Comparison of ENCODE assay signal across 9 cellular contexts in genomic region chr15:85404156-85404921, GRCh38. TPM values are rescaled to one million over a fixed set of nuclear protein-coding genes. Genes with fewer than 3 reads are reported as not detected.
DNase-seq lines count a peak whose midpoint lies in the region; ATAC-seq and TF ChIP-seq lines count a peak whose summit lies in the region.
"Had no signal": no experiment of that assay in that cellular context is flagged by ENCODE, and none has a peak within 500 bp of the region (broad histone marks: within the 10 kb centered on the region; RNA-seq: fewer than 3 reads in every experiment).

No MANE protein-coding gene starts in this region.

- intact Hi-C loops in heart right ventricle (cut with DNase I) (loop anchor here in 1 of 10 donors (5.0 kb wide), 1 partner anchor 682 kb away; no protein-coding TSS in a partner anchor), Right ventricle myocardium inferior (cut with DNase I) (loop anchor here (5.0 kb wide), 1 partner anchor 38 kb away; no protein-coding TSS in a partner anchor), upper lobe of right lung (cut with DNase I) (no loop called here)

- H3K4me1 ChIP-seq in heart right ventricle: peaks cover 17 to 98% (median 81%) of the 10 kb centered on the region in 9 donors
- H3K4me1 ChIP-seq in iPS-20b (ENCODE audit: insufficient read depth, low read length): peaks cover 24% of the 10 kb centered on the region
- peaks cover 78% of the 10 kb centered on the region for H3K4me1 ChIP-seq in upper lobe of right lung

- ATAC-seq in heart right ventricle (peak in 1 of 8 donors; percentile 9), Right ventricle myocardium inferior (no peak), T-helper 17 cell (no peak), upper lobe of right lung (no peak), HG03469 (IDR thresholded peaks at IDR 0.05; ENCODE audit: unreplicated experiment) (no peak)

- no peaks in the 10 kb centered on the region for H3K36me3 ChIP-seq in heart right ventricle
- no peaks in the 10 kb centered on the region for H3K36me3 ChIP-seq in iPS-20b (ENCODE audit: insufficient read depth, low read depth, low read length)
- no peaks in the 10 kb centered on the region for H3K36me3 ChIP-seq in upper lobe of right lung

- 44 to 51% methylated on average over 4 of the region's 4 CpGs for WGBS in heart right ventricle, 2 donors

- TF ChIP-seq CTCF in heart right ventricle (IDR thresholded peaks at IDR 0.05) (no peak), upper lobe of right lung (IDR thresholded peaks at IDR 0.05) (no peak)

- H3K27ac Mint-ChIP-seq in T-helper 17 cell: peak overlapping the region; percentile 91

- H3K9ac ChIP-seq in iPS-20b (ENCODE audit: low read depth, low read length): peak overlapping the region; percentile 10; the same call in 1 of the 2 replicates

- H3K27ac ChIP-seq in heart right ventricle (peak overlapping the region in 8 of 10 donors; percentile 14 to 67 (median 40)), iPS-20b (ENCODE audit: low read length) (no peak overlapping the region), upper lobe of right lung (peak overlapping the region; percentile 48)

- H3K36me3 Mint-ChIP-seq in T-helper 17 cell (ENCODE audit: low read depth): no peaks in the 10 kb centered on the region

- H3K27me3 Mint-ChIP-seq in T-helper 17 cell: no peaks in the 10 kb centered on the region

- DNase-seq in heart right ventricle (no peak), Right ventricle myocardium inferior (ENCODE audit: missing footprints) (no peak), T-helper 17 cell (no peak), upper lobe of right lung (no peak)
- DNase-seq in activated CD4-positive, alpha-beta T cell treated with anti-CD3 and anti-CD28 coated beads, Interleukin-2, amount 50 U/mL, for 48 hours: no peak
- no peak for DNase-seq in stimulated activated CD4-positive, alpha-beta T cell treated with anti-CD3 and anti-CD28 coated beads, Interleukin-2, amount 100 ng/mL, for 48 hours
- DNase-seq: T1000 had no signal

- H3K27me3 ChIP-seq in heart right ventricle (no peaks in the 10 kb centered on the region), iPS-20b (ENCODE audit: insufficient read depth, low read length) (no peaks in the 10 kb centered on the region), upper lobe of right lung (no peaks in the 10 kb centered on the region)

- H3K9me3 ChIP-seq in heart right ventricle (no peaks in the 10 kb centered on the region), T-helper 17 cell (ENCODE audit: control insufficient read depth, low read length, poor library complexity, severe bottlenecking) (no peaks in the 10 kb centered on the region), iPS-20b (ENCODE audit: insufficient read depth, low read depth, low read length) (no peaks in the 10 kb centered on the region), upper lobe of right lung (no peaks in the 10 kb centered on the region)

- H3K4me3 ChIP-seq in heart right ventricle: no peak overlapping the region
- H3K4me3 ChIP-seq in iPS-20b (ENCODE audit: low read length): no peak overlapping the region
- H3K4me3 ChIP-seq in upper lobe of right lung: no peak overlapping the region

- no peak overlapping the region for H3K4me3 Mint-ChIP-seq in T-helper 17 cell

- H3K4me1 Mint-ChIP-seq in T-helper 17 cell: peaks cover 55% of the 10 kb centered on the region

RNA-seq across cellular contexts. Expression of gene AKAP13, which starts 23.9 kb away (rescaled TPM):
- total RNA-seq in heart right ventricle: 100 to 1,000 TPM; 325 to 645 (median 537) TPM
- 100 to 1,000 TPM in 1 of 2 donors, 10 to 100 TPM in 1; 89.3 to 143 TPM for polyA plus RNA-seq in heart right ventricle
- total RNA-seq in Right ventricle myocardium inferior: 292 TPM
- 100 to 1,000 TPM; 426 to 437 TPM for total RNA-seq in T-helper 17 cell
- total RNA-seq in upper lobe of right lung: 450 TPM
